In the genomic region with DNA sequence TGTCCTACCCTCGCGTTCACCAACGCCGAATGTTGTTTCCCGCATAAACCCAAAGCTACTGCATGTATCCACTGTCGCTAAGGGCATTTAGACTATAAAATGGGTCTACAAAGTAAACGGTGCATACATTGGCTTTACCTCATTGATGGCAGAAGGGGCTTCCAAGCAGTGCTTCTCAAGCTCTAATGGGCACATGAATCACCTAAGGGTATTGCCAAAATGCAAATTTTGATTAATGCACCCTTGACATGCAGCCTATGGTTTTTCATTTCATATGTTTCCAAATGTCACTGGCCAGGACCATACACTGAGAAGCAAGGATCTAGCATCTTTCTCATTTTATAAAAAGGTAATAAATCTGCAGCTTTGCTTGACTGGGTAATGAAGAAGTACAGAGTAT, we compare ENCODE assay signal across 8 cellular contexts. TPM values are rescaled to one million over a fixed set of nuclear protein-coding genes. Genes with fewer than 3 reads are reported as not detected.
"Had no signal": no experiment of that assay in that cellular context is flagged by ENCODE, and none has a peak within 500 bp of the region (broad histone marks: within the 10 kb centered on the region; RNA-seq: fewer than 3 reads in every experiment).

No MANE protein-coding gene starts in this region.

- DNase-seq: IMR-90, KBM-7, KG1 had no signal

- H3K36me3 Mint-ChIP-seq: IgD-negative memory B cell had no signal

- H3K4me3 ChIP-seq: K562 had no signal

- H3K27ac ChIP-seq: HL-60 had no signal

- ATAC-seq: HepG2, K562 had no signal

- H3K4me3 Mint-ChIP-seq: IgD-negative memory B cell had no signal

- H3K27ac Mint-ChIP-seq: IgD-negative memory B cell had no signal

RNA-seq across cellular contexts. Expression of a gene that starts 2.7 kb away (rescaled TPM):
- total RNA-seq: HepG2, HT1080, IMR-90, K562 had no signal
- polyA plus RNA-seq: HepG2, IgD-negative memory B cell, IMR-90, K562 had no signal

RNA-seq across cellular contexts. Expression of a gene that starts 24.7 kb away (rescaled TPM):
- total RNA-seq: HepG2, HT1080, IMR-90, K562 had no signal
- polyA plus RNA-seq: HepG2, IgD-negative memory B cell, IMR-90, K562 had no signal

RNA-seq across cellular contexts. Expression of a gene that starts 34.2 kb away (rescaled TPM):
- total RNA-seq: HepG2, HT1080, IMR-90, K562 had no signal
- polyA plus RNA-seq: HepG2, IgD-negative memory B cell, IMR-90, K562 had no signal

RNA-seq across cellular contexts. Expression of a gene that starts 34.2 kb away (rescaled TPM):
- total RNA-seq: HepG2, HT1080, IMR-90, K562 had no signal
- polyA plus RNA-seq: HepG2, IgD-negative memory B cell, IMR-90, K562 had no signal

RNA-seq across cellular contexts. Expression of a gene that starts 46.6 kb away (rescaled TPM):
- total RNA-seq: HepG2, HT1080, IMR-90, K562 had no signal
- polyA plus RNA-seq: HepG2, IgD-negative memory B cell, IMR-90, K562 had no signal
